In genomic region chr13:41465215-41465907, GRCh38 we compare ENCODE assay signal across 8 cellular contexts.
A peak's percentile ranks its signal among the peaks of the same experiment; 100 is the strongest.
DNase-seq lines count a peak whose midpoint lies in the region; ATAC-seq lines count a peak whose summit lies in the region.

No MANE protein-coding gene starts in this region.

- DNase-seq in SIG-M5 (lab: John Stamatoyannopoulos, UW) (peak; percentile 67), iris pigment epithelial cell (ENCODE audit: low read depth) (peak; percentile 90), iPS-NIHi11 (ENCODE audit: low spot score) (no peak), DMS79 treated with DMSO at 0.1 percent for 48 hours (lab: John Stamatoyannopoulos, UW) (no peak)
- DNase-seq in activated naive CD4-positive, alpha-beta T cell treated with anti-CD3 and anti-CD28 coated beads, Interleukin-2, amount 10 ng/mL, durations not matched to agents 7 days and 5 days, result peak; percentile 95
- peak; percentile 70 for DNase-seq in stimulated activated CD8-positive, alpha-beta memory T cell treated with anti-CD3 and anti-CD28 coated beads, Interleukin-15, amount 100 ng/mL, for 1 hour (ENCODE audit: low read depth)

- H3K9me3 Mint-ChIP-seq in activated naive CD4-positive, alpha-beta T cell treated with anti-CD3 and anti-CD28 coated beads, Interleukin-2, amount 10 ng/mL, durations not matched to agents 7 days and 5 days, result no peaks in the 10 kb centered on the region

- H3K27me3 Mint-ChIP-seq in activated naive CD4-positive, alpha-beta T cell treated with anti-CD3 and anti-CD28 coated beads, Interleukin-2, amount 10 ng/mL, durations not matched to agents 7 days and 5 days, result no peaks in the 10 kb centered on the region

- H3K4me1 Mint-ChIP-seq in activated naive CD4-positive, alpha-beta T cell treated with anti-CD3 and anti-CD28 coated beads, Interleukin-2, amount 10 ng/mL, durations not matched to agents 7 days and 5 days, result peaks cover 87% of the 10 kb centered on the region

- H3K36me3 Mint-ChIP-seq in activated naive CD4-positive, alpha-beta T cell treated with anti-CD3 and anti-CD28 coated beads, Interleukin-2, amount 10 ng/mL, durations not matched to agents 7 days and 5 days, result peaks cover 69% of the 10 kb centered on the region

- peak overlapping the region; percentile 97 for H3K27ac Mint-ChIP-seq in activated naive CD4-positive, alpha-beta T cell treated with anti-CD3 and anti-CD28 coated beads, Interleukin-2, amount 10 ng/mL, durations not matched to agents 7 days and 5 days

- CTCF ChIA-PET in activated naive CD4-positive, alpha-beta T cell treated with anti-CD3 and anti-CD28 coated beads, Interleukin-2, amount 10 ng/mL, durations not matched to agents 7 days and 5 days (lab: Charles Lee), result no interaction called here

- ATAC-seq in GM18861 (IDR thresholded peaks at IDR 0.05; ENCODE audit: unreplicated experiment) (peak; percentile 92), HG03039 (IDR thresholded peaks at IDR 0.05; ENCODE audit: unreplicated experiment) (peak; percentile 97)

- peak overlapping the region; percentile 78 for H3K4me3 Mint-ChIP-seq in activated naive CD4-positive, alpha-beta T cell treated with anti-CD3 and anti-CD28 coated beads, Interleukin-2, amount 10 ng/mL, durations not matched to agents 7 days and 5 days

Comparison
In these comparisons a context has a peak if more than half of its experiments do, and no peak if none do; other contexts are left out.
1. DNase-seq: peak in SIG-M5 (single experiment), activated naive CD4-positive, alpha-beta T cell treated with anti-CD3 and anti-CD28 coated beads, Interleukin-2, amount 10 ng/mL, durations not matched to agents 7 days and 5 days (single experiment), iris pigment epithelial cell (single experiment) and stimulated activated CD8-positive, alpha-beta memory T cell treated with anti-CD3 and anti-CD28 coated beads, Interleukin-15, amount 100 ng/mL, for 1 hour (single experiment); none in iPS-NIHi11 (single experiment) and DMS79 treated with DMSO at 0.1 percent for 48 hours (single experiment).